Comparison of ENCODE assay signal across 11 cellular contexts in the genomic region with DNA sequence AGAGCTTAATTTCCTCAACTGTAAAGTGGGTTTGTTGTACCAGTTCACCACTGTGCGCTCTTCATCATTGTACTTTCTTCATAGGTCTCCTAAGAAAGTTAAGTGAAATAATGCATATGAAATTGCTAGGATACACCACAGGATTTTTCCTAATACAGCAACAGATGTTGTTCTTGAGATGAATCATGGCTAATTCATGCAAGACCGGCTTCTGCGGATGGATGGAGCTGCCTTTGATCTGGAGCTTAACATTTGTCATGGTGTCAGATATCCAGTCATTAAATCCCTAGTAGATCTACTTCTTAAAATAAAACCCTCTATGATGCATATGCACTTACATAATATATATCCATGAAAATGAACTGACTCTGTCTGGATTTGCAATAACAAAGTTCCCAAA.
DNase-seq lines count a peak whose midpoint lies in the region; ATAC-seq lines count a peak whose summit lies in the region.
"Had no signal": no experiment of that assay in that cellular context is flagged by ENCODE, and none has a peak within 500 bp of the region (broad histone marks: within the 10 kb centered on the region; RNA-seq: fewer than 3 reads in every experiment).

No MANE protein-coding gene starts in this region.

- no peak for ATAC-seq in GM18519 (IDR thresholded peaks at IDR 0.05; ENCODE audit: low FRiP score, unreplicated experiment)
- no peak for ATAC-seq in GM21423 (IDR thresholded peaks at IDR 0.05; ENCODE audit: unreplicated experiment)

- DNase-seq in DMS53 (lab: John Stamatoyannopoulos, UW) (peak; percentile 99), NCI-H446 treated with DMSO at 0.1 percent for 48 hours (lab: John Stamatoyannopoulos, UW) (peak; percentile 95), epithelial cell of prostate (ENCODE audit: low read depth, low spot score) (peak; percentile 91), renal cortical epithelial cell (ENCODE audit: low read depth) (peak; percentile 99), germinal center (ENCODE audit: low spot score) (no peak), NCI-H187 treated with DMSO at 0.1 percent for 48 hours (lab: John Stamatoyannopoulos, UW) (no peak)
- DNase-seq: activated naive CD4-positive, alpha-beta T cell treated with anti-CD3 and anti-CD28 coated beads, Interleukin-2, amount 10 ng/mL, durations not matched to agents 7 days and 5 days; DMS79 treated with DMSO at 0.1 percent for 48 hours had no signal

- H3K27ac ChIP-seq in epithelial cell of prostate, result peak overlapping the region; percentile 60
- H3K27ac ChIP-seq: thoracic aorta had no signal

Comparison
In these comparisons a context has a peak if more than half of its experiments do, and no peak if none do; other contexts are left out.
1. DNase-seq: peak in DMS53 (single experiment), NCI-H446 treated with DMSO at 0.1 percent for 48 hours (single experiment), epithelial cell of prostate (single experiment) and renal cortical epithelial cell (single experiment); none in germinal center (single experiment) and NCI-H187 treated with DMSO at 0.1 percent for 48 hours (single experiment).